In genomic region chr9:136307215-136307750, GRCh38 we compare ENCODE assay signal across 21 cellular contexts. TPM values are rescaled to one million over a fixed set of nuclear protein-coding genes. Genes with fewer than 3 reads are reported as not detected.
"Had no signal": no experiment of that assay in that cellular context is flagged by ENCODE, and none has a peak within 500 bp of the region (broad histone marks: within the 10 kb centered on the region; RNA-seq: fewer than 3 reads in every experiment).

No MANE protein-coding gene starts in this region.

- H3K9me3 ChIP-seq: heart right ventricle, lower lobe of right lung, prostate gland, thoracic aorta, upper lobe of right lung had no signal

- H3K4me1 ChIP-seq: lower lobe of right lung, prostate gland, upper lobe of right lung had no signal

- H3K4me3 ChIP-seq: heart right ventricle, lower lobe of right lung, prostate gland, thoracic aorta, upper lobe of right lung had no signal

- H3K36me3 ChIP-seq: heart right ventricle, lower lobe of right lung, prostate gland, thoracic aorta, upper lobe of right lung had no signal

- H3K27me3 Mint-ChIP-seq: activated naive CD8-positive, alpha-beta T cell treated with anti-CD3 and anti-CD28 coated beads, Interleukin-2, amount 50 U/mL, for 24 hours; naive thymus-derived CD4-positive, alpha-beta T cell had no signal

- H3K4me3 Mint-ChIP-seq: activated CD4-positive, alpha-beta memory T cell treated with anti-CD3 and anti-CD28 coated beads for 36 hours; activated naive CD8-positive, alpha-beta T cell treated with anti-CD3 and anti-CD28 coated beads, Interleukin-2, amount 50 U/mL, for 24 hours; endodermal cell; naive thymus-derived CD4-positive, alpha-beta T cell had no signal

- H3K27ac Mint-ChIP-seq: activated CD4-positive, alpha-beta memory T cell treated with anti-CD3 and anti-CD28 coated beads for 36 hours; activated naive CD8-positive, alpha-beta T cell treated with anti-CD3 and anti-CD28 coated beads, Interleukin-2, amount 50 U/mL, for 24 hours; endodermal cell had no signal

- ATAC-seq: heart right ventricle, lower lobe of right lung, upper lobe of right lung had no signal

- H3K27ac ChIP-seq: heart right ventricle, lower lobe of right lung, prostate gland, thoracic aorta, upper lobe of right lung had no signal

- H3K9me3 Mint-ChIP-seq: activated CD4-positive, alpha-beta memory T cell treated with anti-CD3 and anti-CD28 coated beads for 36 hours; activated naive CD8-positive, alpha-beta T cell treated with anti-CD3 and anti-CD28 coated beads, Interleukin-2, amount 50 U/mL, for 24 hours; endodermal cell; naive thymus-derived CD4-positive, alpha-beta T cell had no signal

- H3K4me1 Mint-ChIP-seq: endodermal cell had no signal

- H3K36me3 Mint-ChIP-seq: activated CD4-positive, alpha-beta memory T cell treated with anti-CD3 and anti-CD28 coated beads for 36 hours; naive thymus-derived CD4-positive, alpha-beta T cell had no signal

- DNase-seq: activated CD4-positive, alpha-beta memory T cell treated with anti-CD3 and anti-CD28 coated beads for 36 hours; activated CD4-positive, alpha-beta T cell treated with anti-CD3 and anti-CD28 coated beads for 48 hours; activated CD4-positive, CD25-positive, alpha-beta regulatory T cell; activated effector memory CD4-positive, alpha-beta T cell treated with Interleukin-2 at 50 U/mL for 16 hours; activated naive CD4-positive, alpha-beta T cell treated with anti-CD3 and anti-CD28 coated beads, Interleukin-2, amount 50 U/mL, for 16 hours; activated naive CD8-positive, alpha-beta T cell treated with anti-CD3 and anti-CD28 coated beads, Interleukin-2, amount 50 U/mL, for 24 hours; cortex of kidney; endodermal cell; foreskin fibroblast; heart right ventricle; lower lobe of right lung; naive thymus-derived CD4-positive, alpha-beta T cell; stimulated activated CD4-positive, alpha-beta T cell treated with anti-CD3 and anti-CD28 coated beads, Interleukin-4, amount 100 ng/mL, for 24 hours; stimulated activated naive CD4-positive, alpha-beta T cell treated with Interleukin-2 at 50 U/mL for 16 hours; T-helper 9 cell; upper lobe of right lung had no signal

RNA-seq across cellular contexts. Expression of gene CCDC187, which starts 3.4 kb away (rescaled TPM):
- total RNA-seq: activated CD4-positive, alpha-beta memory T cell treated with anti-CD3 and anti-CD28 coated beads for 36 hours; mesenteric fat pad; osteocyte; T-helper 1 cell treated with Interleukin-12 subunit alpha and Interleukin-12 subunit beta and Interleukin-4 antibody, amounts not matched to agents 30 ng/mL and 1 ng/mL, for 36 hours; thoracic aorta had no signal
- polyA plus RNA-seq: naive thymus-derived CD4-positive, alpha-beta T cell had no signal
